1 cellular context compared by ENCODE assay signal in genomic region chr3:190162013-190162412, GRCh38. TPM values are rescaled to one million over a fixed set of nuclear protein-coding genes. Genes with fewer than 3 reads are reported as not detected.
"Had no signal": no experiment of that assay in that cellular context is flagged by ENCODE, and none has a peak within 500 bp of the region (broad histone marks: within the 10 kb centered on the region; RNA-seq: fewer than 3 reads in every experiment).

No MANE protein-coding gene starts in this region.

RNA-seq across cellular contexts. Expression of gene P3H2, which starts 41.3 kb away (rescaled TPM):
- total RNA-seq: naive thymus-derived CD8-positive, alpha-beta T cell had no signal
- polyA plus RNA-seq: naive thymus-derived CD8-positive, alpha-beta T cell had no signal
